ENCODE assay signal across 22 cellular contexts in the genomic region with DNA sequence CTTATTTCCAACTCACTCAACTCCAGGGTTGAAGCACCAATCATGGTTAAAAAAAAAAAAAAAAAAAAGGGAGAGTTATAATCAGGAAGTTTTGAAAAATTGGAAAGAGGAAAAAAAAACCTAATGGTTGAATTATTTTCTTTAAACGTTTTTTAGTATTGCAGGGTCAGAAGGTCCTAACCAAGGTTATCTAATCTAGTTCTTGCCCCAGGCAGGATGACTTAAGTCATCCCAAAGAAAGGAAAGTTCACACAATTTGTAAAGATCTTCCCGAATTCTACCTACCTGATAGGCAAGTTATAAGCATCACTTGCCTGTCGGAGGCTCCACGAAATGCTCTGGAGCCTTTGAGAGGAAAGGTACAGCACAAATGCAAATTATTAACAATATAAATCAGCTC.
"Had no signal": no experiment of that assay in that cellular context is flagged by ENCODE, and none has a peak within 500 bp of the region (broad histone marks: within the 10 kb centered on the region; RNA-seq: fewer than 3 reads in every experiment).

No MANE protein-coding gene starts in this region.

- H3K27me3 ChIP-seq: breast epithelium, esophagus muscularis mucosa, gastroesophageal sphincter, heart left ventricle, pancreas, right lobe of liver had no signal

- ATAC-seq: activated CD8-positive, alpha-beta memory T cell treated with anti-CD3 and anti-CD28 coated beads, Interleukin-2, amount 10 ng/mL, durations not matched to agents 7 days and 5 days; gastroesophageal sphincter; heart left ventricle; left ventricle myocardium superior; naive thymus-derived CD8-positive, alpha-beta T cell; pancreas; right lobe of liver; stimulated activated naive B cell treated with anti-CD40 and anti-IgM and Interleukin-4, amounts not matched to agents 10 μg/mL and 1 μg/mL and 100 μg/mL, for 72 hours; T-cell had no signal

- H3K27ac ChIP-seq: breast epithelium, esophagus muscularis mucosa, gastroesophageal sphincter, heart left ventricle, pancreas, right lobe of liver, thoracic aorta had no signal

- H3K4me3 ChIP-seq: breast epithelium, esophagus muscularis mucosa, gastroesophageal sphincter, heart left ventricle, pancreas, right lobe of liver, thoracic aorta had no signal

- H3K9me3 ChIP-seq: breast epithelium, esophagus muscularis mucosa, gastroesophageal sphincter, heart left ventricle, pancreas, right lobe of liver, thoracic aorta had no signal

- FAIRE-seq: pancreas, small intestine had no signal

- H3K4me1 ChIP-seq: breast epithelium, esophagus muscularis mucosa, gastroesophageal sphincter, pancreas, right lobe of liver had no signal

- DNase-seq: activated B cell treated with CpG ODN at 0.5 μM for 24 hours; activated CD4-positive, alpha-beta memory T cell treated with anti-CD3 and anti-CD28 coated beads, Interleukin-2, amount 10 ng/mL, durations not matched to agents 7 days and 5 days; activated CD4-positive, alpha-beta T cell treated with anti-CD3 and anti-CD28 coated beads for 4 hours; activated CD8-positive, alpha-beta memory T cell treated with anti-CD3 and anti-CD28 coated beads, Interleukin-2, amount 10 ng/mL, durations not matched to agents 7 days and 5 days; activated naive CD4-positive, alpha-beta T cell treated with anti-CD3 and anti-CD28 coated beads for 36 hours; activated T-cell treated with anti-CD3 and anti-CD28 coated beads, Interleukin-2, amount 50 U/mL, for 1 hour; aorta; cerebellar nuclear complex; effector CD4-positive, alpha-beta T cell; heart left ventricle; immature natural killer cell; left ventricle myocardium superior; naive thymus-derived CD8-positive, alpha-beta T cell; pancreas; right lobe of liver; small intestine; stimulated activated naive B cell treated with anti-CD40 and anti-IgM and Interleukin-4, amounts not matched to agents 10 μg/mL and 1 μg/mL and 100 μg/mL, for 72 hours; T-cell had no signal

- H3K36me3 ChIP-seq: breast epithelium, pancreas had no signal
